1 cellular context compared by ENCODE assay signal in genomic region chr20:10179574-10180298, GRCh38.
TF ChIP-seq lines count a peak whose summit lies in the region.

No MANE protein-coding gene starts in this region.

TF ChIP-seq in HepG2, 621 proteins besides CTCF, POLR2A, EP300 and RAD21 (continued from another document):
- TF ChIP-seq ZNF34 (CRISPR knock-in tag; IDR thresholded peaks at IDR 0.05; ENCODE audit: borderline replicate concordance) (no peak), SMC3 (IDR thresholded peaks at IDR 0.05; ENCODE audit: low read length) (peak; percentile 18; the same call in 1 of the 2 replicates), HCFC1 (IDR thresholded peaks at IDR 0.05; ENCODE audit: low read depth, low read length) (no peak), XRCC5 (optimal IDR thresholded peaks at IDR 0.05; ENCODE audit: low read length) (peak; percentile 55), CEBPB (IDR thresholded peaks at IDR 0.05; ENCODE audit: borderline replicate concordance, low read depth, low read length) (no peak), IKZF1 (IDR thresholded peaks at IDR 0.05) (no peak), TFDP2 (CRISPR knock-in tag; IDR thresholded peaks at IDR 0.05) (no peak), ARNT2 (CRISPR knock-in tag; IDR thresholded peaks at IDR 0.05; ENCODE audit: low read depth) (no peak), KLF15 (CRISPR knock-in tag; IDR thresholded peaks at IDR 0.05; ENCODE audit: borderline replicate concordance) (no peak), RNF219 (CRISPR knock-in tag; IDR thresholded peaks at IDR 0.05) (no peak), SIX4 (CRISPR knock-in tag; IDR thresholded peaks at IDR 0.05) (no peak), ZNF224 (CRISPR knock-in tag; IDR thresholded peaks at IDR 0.05) (no peak), GMEB1 (CRISPR knock-in tag; IDR thresholded peaks at IDR 0.05; ENCODE audit: borderline replicate concordance) (no peak), ZNF749 (CRISPR knock-in tag; IDR thresholded peaks at IDR 0.05; ENCODE audit: borderline replicate concordance) (no peak), ZBTB14 (CRISPR knock-in tag; IDR thresholded peaks at IDR 0.05) (no peak), STAG1 (CRISPR knock-in tag; IDR thresholded peaks at IDR 0.05) (peak; percentile 48)
